1 cellular context compared by ENCODE assay signal in genomic region chr1:108719654-108720435, GRCh38.
TF ChIP-seq lines count a peak whose summit lies in the region.

No MANE protein-coding gene starts in this region.

TF ChIP-seq in K562, 482 proteins besides CTCF, POLR2A, EP300 and RAD21 (continued from another document):
- TF ChIP-seq ZBTB40 (IDR thresholded peaks at IDR 0.05) = peak; percentile 39; the same call in 1 of the 2 replicates
- no peak for TF ChIP-seq ZBTB40 (CRISPR knock-in tag; IDR thresholded peaks at IDR 0.05)
- peak; percentile 68 for TF ChIP-seq MTA1 (IDR thresholded peaks at IDR 0.05; ENCODE audit: borderline replicate concordance)
- no peak for TF ChIP-seq BRD9 (IDR thresholded peaks at IDR 0.05; ENCODE audit: low read depth, partially characterized antibody)
- no peak for TF ChIP-seq SFPQ (IDR thresholded peaks at IDR 0.05; ENCODE audit: low read depth, low read length)
- peak; percentile 69; the same call in 1 of the 2 replicates for TF ChIP-seq JUN (IDR thresholded peaks at IDR 0.05; ENCODE audit: borderline replicate concordance, low read depth, low read length)
- TF ChIP-seq JUN (CRISPR knock-in tag; IDR thresholded peaks at IDR 0.05; ENCODE audit: borderline replicate concordance) = no peak
- TF ChIP-seq MAFF (IDR thresholded peaks at IDR 0.05; ENCODE audit: low read length) = peak; percentile 82
- peak; percentile 83 for TF ChIP-seq EHMT2 (IDR thresholded peaks at IDR 0.05)
- peak; percentile 91 for TF ChIP-seq BACH1 (tag; IDR thresholded peaks at IDR 0.05)
- peak; percentile 73 for TF ChIP-seq PRDM10 (IDR thresholded peaks at IDR 0.05; ENCODE audit: partially characterized antibody)
- peak; percentile 94 for TF ChIP-seq FOSL1 (tag; conservative IDR thresholded peaks at IDR 0.05)
- no peak for TF ChIP-seq ZNF217 (CRISPR knock-in tag; IDR thresholded peaks at IDR 0.05)
TF ChIP-seq in K562: peak in this region for 42.
